Comparison of ENCODE assay signal across 1 cellular context in genomic region chr2:172085460-172086159, GRCh38.
TF ChIP-seq lines count a peak whose summit lies in the region.

DLX1 (plus strand) TSS chr2:172085507; CDS start chr2:172085678, 171 bp downstream.

TF ChIP-seq in K562, 482 proteins besides CTCF, POLR2A, EP300 and RAD21 (continued from another document and continues in another):
- TF ChIP-seq TFAP4 (CRISPR knock-in tag; IDR thresholded peaks at IDR 0.05; ENCODE audit: borderline replicate concordance) (0 out of 2 replicates have a peak, but pooled peaks have one; percentile 8), ZNF655 (CRISPR knock-in tag; IDR thresholded peaks at IDR 0.05) (no peak), ZNF12 (CRISPR knock-in tag; IDR thresholded peaks at IDR 0.05) (peak; percentile 5; the same call in 1 of the 2 replicates), RBM39 (optimal IDR thresholded peaks at IDR 0.05; ENCODE audit: low read depth, low read length) (no peak), MAFF (IDR thresholded peaks at IDR 0.05; ENCODE audit: low read length) (0 out of 2 replicates have a peak, but pooled peaks have one; percentile 29), NFXL1 (CRISPR knock-in tag; IDR thresholded peaks at IDR 0.05) (no peak), ZNF133 (CRISPR knock-in tag; IDR thresholded peaks at IDR 0.05) (no peak), FOXA3 (CRISPR knock-in tag; conservative IDR thresholded peaks at IDR 0.05 in 1 of 2, IDR thresholded peaks at IDR 0.05 in 1 of 2) (peak in 1 of 2 experiments; percentile 77; a peak in 2 of 4 replicates), PHF20 (IDR thresholded peaks at IDR 0.05; ENCODE audit: partially characterized antibody) (peak; percentile 66), LARP7 (IDR thresholded peaks at IDR 0.05) (0 out of 2 replicates have a peak, but pooled peaks have one; percentile 66), SMARCE1 (IDR thresholded peaks at IDR 0.05) (0 out of 2 replicates have a peak, but pooled peaks have one; percentile 41), ZNF696 (CRISPR knock-in tag; conservative IDR thresholded peaks at IDR 0.05) (no peak), TAF7 (tag; IDR thresholded peaks at IDR 0.05) (peak; percentile 47; the same call in 1 of the 2 replicates), PML (IDR thresholded peaks at IDR 0.05; ENCODE audit: low read length) (0 out of 2 replicates have a peak, but pooled peaks have one; percentile 44), HDGF (IDR thresholded peaks at IDR 0.05) (peak; percentile 88; the same call in 1 of the 2 replicates), HCFC1 (IDR thresholded peaks at IDR 0.05; ENCODE audit: low read depth, low read length) (no peak), ARNT (IDR thresholded peaks at IDR 0.05) (peak in 1 of 2 experiments; percentile 51; a peak in 1 of 4 replicates), PHF8 (IDR thresholded peaks at IDR 0.05; ENCODE audit: borderline replicate concordance, low read length) (no peak; the same call in 1 of the 2 replicates), DACH1 (IDR thresholded peaks at IDR 0.05; ENCODE audit: partially characterized antibody) (no peak), GATAD2A (IDR thresholded peaks at IDR 0.05) (peak; percentile 86), SPI1 (IDR thresholded peaks at IDR 0.05; ENCODE audit: borderline replicate concordance, low read depth, low read length) (no peak), TAF1 (IDR thresholded peaks at IDR 0.05; ENCODE audit: control insufficient read depth, extremely low read depth, insufficient read depth, low read length, severe bottlenecking) (peak; percentile 5), POLR2AphosphoS5 (IDR thresholded peaks at IDR 0.05; ENCODE audit: control insufficient read depth, insufficient read depth, low read depth, low read length) (peak; percentile 7), ARID2 (IDR thresholded peaks at IDR 0.05) (peak; percentile 74; the same call in 1 of the 2 replicates), ZMIZ1 (IDR thresholded peaks at IDR 0.05; ENCODE audit: low read depth in 2 of 2, low read length in 2 of 2) (no peak), RNF2 (IDR thresholded peaks at IDR 0.05) (no peak), DPF2 (IDR thresholded peaks at IDR 0.05) (0 out of 2 replicates have a peak, but pooled peaks have one; percentile 48), MXI1 (IDR thresholded peaks at IDR 0.05; ENCODE audit: low read depth, low read length) (0 out of 2 replicates have a peak, but pooled peaks have one; percentile 46)
- TF ChIP-seq, protein P1, sequence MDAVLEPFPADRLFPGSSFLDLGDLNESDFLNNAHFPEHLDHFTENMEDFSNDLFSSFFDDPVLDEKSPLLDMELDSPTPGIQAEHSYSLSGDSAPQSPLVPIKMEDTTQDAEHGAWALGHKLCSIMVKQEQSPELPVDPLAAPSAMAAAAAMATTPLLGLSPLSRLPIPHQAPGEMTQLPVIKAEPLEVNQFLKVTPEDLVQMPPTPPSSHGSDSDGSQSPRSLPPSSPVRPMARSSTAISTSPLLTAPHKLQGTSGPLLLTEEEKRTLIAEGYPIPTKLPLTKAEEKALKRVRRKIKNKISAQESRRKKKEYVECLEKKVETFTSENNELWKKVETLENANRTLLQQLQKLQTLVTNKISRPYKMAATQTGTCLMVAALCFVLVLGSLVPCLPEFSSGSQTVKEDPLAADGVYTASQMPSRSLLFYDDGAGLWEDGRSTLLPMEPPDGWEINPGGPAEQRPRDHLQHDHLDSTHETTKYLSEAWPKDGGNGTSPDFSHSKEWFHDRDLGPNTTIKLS (IDR thresholded peaks at IDR 0.05; ENCODE audit: borderline replicate concordance, low read depth) = peak; percentile 24; the same call in 1 of the 2 replicates
- TF ChIP-seq, protein P2, sequence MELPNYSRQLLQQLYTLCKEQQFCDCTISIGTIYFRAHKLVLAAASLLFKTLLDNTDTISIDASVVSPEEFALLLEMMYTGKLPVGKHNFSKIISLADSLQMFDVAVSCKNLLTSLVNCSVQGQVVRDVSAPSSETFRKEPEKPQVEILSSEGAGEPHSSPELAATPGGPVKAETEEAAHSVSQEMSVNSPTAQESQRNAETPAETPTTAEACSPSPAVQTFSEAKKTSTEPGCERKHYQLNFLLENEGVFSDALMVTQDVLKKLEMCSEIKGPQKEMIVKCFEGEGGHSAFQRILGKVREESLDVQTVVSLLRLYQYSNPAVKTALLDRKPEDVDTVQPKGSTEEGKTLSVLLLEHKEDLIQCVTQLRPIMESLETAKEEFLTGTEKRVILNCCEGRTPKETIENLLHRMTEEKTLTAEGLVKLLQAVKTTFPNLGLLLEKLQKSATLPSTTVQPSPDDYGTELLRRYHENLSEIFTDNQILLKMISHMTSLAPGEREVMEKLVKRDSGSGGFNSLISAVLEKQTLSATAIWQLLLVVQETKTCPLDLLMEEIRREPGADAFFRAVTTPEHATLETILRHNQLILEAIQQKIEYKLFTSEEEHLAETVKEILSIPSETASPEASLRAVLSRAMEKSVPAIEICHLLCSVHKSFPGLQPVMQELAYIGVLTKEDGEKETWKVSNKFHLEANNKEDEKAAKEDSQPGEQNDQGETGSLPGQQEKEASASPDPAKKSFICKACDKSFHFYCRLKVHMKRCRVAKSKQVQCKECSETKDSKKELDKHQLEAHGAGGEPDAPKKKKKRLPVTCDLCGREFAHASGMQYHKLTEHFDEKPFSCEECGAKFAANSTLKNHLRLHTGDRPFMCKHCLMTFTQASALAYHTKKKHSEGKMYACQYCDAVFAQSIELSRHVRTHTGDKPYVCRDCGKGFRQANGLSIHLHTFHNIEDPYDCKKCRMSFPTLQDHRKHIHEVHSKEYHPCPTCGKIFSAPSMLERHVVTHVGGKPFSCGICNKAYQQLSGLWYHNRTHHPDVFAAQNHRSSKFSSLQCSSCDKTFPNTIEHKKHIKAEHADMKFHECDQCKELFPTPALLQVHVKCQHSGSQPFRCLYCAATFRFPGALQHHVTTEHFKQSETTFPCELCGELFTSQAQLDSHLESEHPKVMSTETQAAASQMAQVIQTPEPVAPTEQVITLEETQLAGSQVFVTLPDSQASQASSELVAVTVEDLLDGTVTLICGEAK (IDR thresholded peaks at IDR 0.05) = peak; percentile 45; the same call in 1 of the 2 replicates
- TF ChIP-seq, protein P2 (CRISPR knock-in tag; IDR thresholded peaks at IDR 0.05) = no peak
- TF ChIP-seq, protein P3, sequence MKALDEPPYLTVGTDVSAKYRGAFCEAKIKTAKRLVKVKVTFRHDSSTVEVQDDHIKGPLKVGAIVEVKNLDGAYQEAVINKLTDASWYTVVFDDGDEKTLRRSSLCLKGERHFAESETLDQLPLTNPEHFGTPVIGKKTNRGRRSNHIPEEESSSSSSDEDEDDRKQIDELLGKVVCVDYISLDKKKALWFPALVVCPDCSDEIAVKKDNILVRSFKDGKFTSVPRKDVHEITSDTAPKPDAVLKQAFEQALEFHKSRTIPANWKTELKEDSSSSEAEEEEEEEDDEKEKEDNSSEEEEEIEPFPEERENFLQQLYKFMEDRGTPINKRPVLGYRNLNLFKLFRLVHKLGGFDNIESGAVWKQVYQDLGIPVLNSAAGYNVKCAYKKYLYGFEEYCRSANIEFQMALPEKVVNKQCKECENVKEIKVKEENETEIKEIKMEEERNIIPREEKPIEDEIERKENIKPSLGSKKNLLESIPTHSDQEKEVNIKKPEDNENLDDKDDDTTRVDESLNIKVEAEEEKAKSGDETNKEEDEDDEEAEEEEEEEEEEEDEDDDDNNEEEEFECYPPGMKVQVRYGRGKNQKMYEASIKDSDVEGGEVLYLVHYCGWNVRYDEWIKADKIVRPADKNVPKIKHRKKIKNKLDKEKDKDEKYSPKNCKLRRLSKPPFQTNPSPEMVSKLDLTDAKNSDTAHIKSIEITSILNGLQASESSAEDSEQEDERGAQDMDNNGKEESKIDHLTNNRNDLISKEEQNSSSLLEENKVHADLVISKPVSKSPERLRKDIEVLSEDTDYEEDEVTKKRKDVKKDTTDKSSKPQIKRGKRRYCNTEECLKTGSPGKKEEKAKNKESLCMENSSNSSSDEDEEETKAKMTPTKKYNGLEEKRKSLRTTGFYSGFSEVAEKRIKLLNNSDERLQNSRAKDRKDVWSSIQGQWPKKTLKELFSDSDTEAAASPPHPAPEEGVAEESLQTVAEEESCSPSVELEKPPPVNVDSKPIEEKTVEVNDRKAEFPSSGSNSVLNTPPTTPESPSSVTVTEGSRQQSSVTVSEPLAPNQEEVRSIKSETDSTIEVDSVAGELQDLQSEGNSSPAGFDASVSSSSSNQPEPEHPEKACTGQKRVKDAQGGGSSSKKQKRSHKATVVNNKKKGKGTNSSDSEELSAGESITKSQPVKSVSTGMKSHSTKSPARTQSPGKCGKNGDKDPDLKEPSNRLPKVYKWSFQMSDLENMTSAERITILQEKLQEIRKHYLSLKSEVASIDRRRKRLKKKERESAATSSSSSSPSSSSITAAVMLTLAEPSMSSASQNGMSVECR (CRISPR knock-in tag; IDR thresholded peaks at IDR 0.05) = peak; percentile 57
- TF ChIP-seq, protein P4, sequence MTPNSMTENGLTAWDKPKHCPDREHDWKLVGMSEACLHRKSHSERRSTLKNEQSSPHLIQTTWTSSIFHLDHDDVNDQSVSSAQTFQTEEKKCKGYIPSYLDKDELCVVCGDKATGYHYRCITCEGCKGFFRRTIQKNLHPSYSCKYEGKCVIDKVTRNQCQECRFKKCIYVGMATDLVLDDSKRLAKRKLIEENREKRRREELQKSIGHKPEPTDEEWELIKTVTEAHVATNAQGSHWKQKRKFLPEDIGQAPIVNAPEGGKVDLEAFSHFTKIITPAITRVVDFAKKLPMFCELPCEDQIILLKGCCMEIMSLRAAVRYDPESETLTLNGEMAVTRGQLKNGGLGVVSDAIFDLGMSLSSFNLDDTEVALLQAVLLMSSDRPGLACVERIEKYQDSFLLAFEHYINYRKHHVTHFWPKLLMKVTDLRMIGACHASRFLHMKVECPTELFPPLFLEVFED (CRISPR knock-in tag; conservative IDR thresholded peaks at IDR 0.05) = peak; percentile 82; the same call in 1 of the 2 replicates
- TF ChIP-seq, protein P5, sequence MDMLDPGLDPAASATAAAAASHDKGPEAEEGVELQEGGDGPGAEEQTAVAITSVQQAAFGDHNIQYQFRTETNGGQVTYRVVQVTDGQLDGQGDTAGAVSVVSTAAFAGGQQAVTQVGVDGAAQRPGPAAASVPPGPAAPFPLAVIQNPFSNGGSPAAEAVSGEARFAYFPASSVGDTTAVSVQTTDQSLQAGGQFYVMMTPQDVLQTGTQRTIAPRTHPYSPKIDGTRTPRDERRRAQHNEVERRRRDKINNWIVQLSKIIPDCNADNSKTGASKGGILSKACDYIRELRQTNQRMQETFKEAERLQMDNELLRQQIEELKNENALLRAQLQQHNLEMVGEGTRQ (CRISPR knock-in tag; IDR thresholded peaks at IDR 0.05) = no peak
